In genomic region chr6:26170951-26171841, GRCh38 we compare ENCODE assay signal across 8 cellular contexts.
DNase-seq lines count a peak whose midpoint lies in the region; ATAC-seq and TF ChIP-seq lines count a peak whose summit lies in the region.

No MANE protein-coding gene starts in this region.

- H3K9me3 ChIP-seq in osteoblast (ENCODE audit: low read depth, low read length) = no peaks in the 10 kb centered on the region

- H3K27me3 ChIP-seq in dorsolateral prefrontal cortex = no peaks in the 10 kb centered on the region
- H3K27me3 ChIP-seq in osteoblast (ENCODE audit: insufficient read depth, low read length) = no peaks in the 10 kb centered on the region

- H3K79me2 ChIP-seq in osteoblast (ENCODE audit: insufficient read depth, low read length) = peaks cover 5% of the 10 kb centered on the region

- H3K36me3 ChIP-seq in osteoblast (ENCODE audit: insufficient read depth, low read length) = no peaks in the 10 kb centered on the region

- DNase-seq in Kasumi-1 (lab: John Stamatoyannopoulos, UW) = peak; percentile 38 to 46
- no peak for DNase-seq in dorsolateral prefrontal cortex
- no peak for DNase-seq in osteoblast (ENCODE audit: insufficient read length, low spot score, missing footprints)
- DNase-seq in NCI-H146 (lab: John Stamatoyannopoulos, UW) = no peak
- no peak for DNase-seq in GOT3 (lab: John Stamatoyannopoulos, UW)

- peak overlapping the region in 58 of 59 donors; percentile 68 to 98 (median 92) for H3K27ac ChIP-seq in dorsolateral prefrontal cortex
- peak overlapping the region; percentile 89 for H3K27ac ChIP-seq in osteoblast (ENCODE audit: low read depth, low read length)

- H2AFZ ChIP-seq in osteoblast (ENCODE audit: low read length) = peak overlapping the region; percentile 93

- no peaks in the 10 kb centered on the region for H4K20me1 ChIP-seq in osteoblast (ENCODE audit: insufficient read depth, low read length)

- ATAC-seq in GM19351 (IDR thresholded peaks at IDR 0.05; ENCODE audit: unreplicated experiment) = peak; percentile 8
- no peak for ATAC-seq in HG02938 (IDR thresholded peaks at IDR 0.05; ENCODE audit: unreplicated experiment)
- ATAC-seq in HG02852 (IDR thresholded peaks at IDR 0.05; ENCODE audit: unreplicated experiment) = no peak

- TF ChIP-seq CTCF in dorsolateral prefrontal cortex (IDR thresholded peaks at IDR 0.05 in 54 of 56, conservative IDR thresholded peaks at IDR 0.05 in 2 of 56; ENCODE audit: low read depth in 1 of 56, partially characterized antibody in 56 of 56) = no peak
- no peak for TF ChIP-seq CTCF in osteoblast (IDR thresholded peaks at IDR 0.05; ENCODE audit: extremely low read depth, low read depth, low read length)

- intact Hi-C loops in dorsolateral prefrontal cortex (cut with DNase I) = no loop called here

- H3K4me3 ChIP-seq in dorsolateral prefrontal cortex = peak overlapping the region; percentile 42 to 86 (median 70)
- peak overlapping the region; percentile 85 for H3K4me3 ChIP-seq in osteoblast (ENCODE audit: insufficient read depth, low read length)

- H3K4me2 ChIP-seq in osteoblast (ENCODE audit: insufficient read depth, low read length) = peak overlapping the region; percentile 97

- H3K4me1 ChIP-seq in osteoblast (ENCODE audit: insufficient read depth, low read length) = peaks cover 10% of the 10 kb centered on the region

Comparison
In these comparisons a context has a peak if more than half of its experiments do, and no peak if none do; other contexts are left out.
1. DNase-seq: peak in Kasumi-1 (2 of 2); none in dorsolateral prefrontal cortex (0 of 10), osteoblast (single experiment), NCI-H146 (single experiment) and GOT3 (single experiment).